Comparison of ENCODE assay signal across 10 cellular contexts in genomic region chr19:1826557-1827521, GRCh38. TPM values are rescaled to one million over a fixed set of nuclear protein-coding genes. Genes with fewer than 3 reads are reported as not detected.
DNase-seq lines count a peak whose midpoint lies in the region; ATAC-seq, FAIRE-seq and TF ChIP-seq lines count a peak whose summit lies in the region.
"Had no signal": no experiment of that assay in that cellular context is flagged by ENCODE, and none has a peak within 500 bp of the region (broad histone marks: within the 10 kb centered on the region; RNA-seq: fewer than 3 reads in every experiment).

No MANE protein-coding gene starts in this region.

- no peak overlapping the region for H2BK12ac ChIP-seq in H9 (ENCODE audit: insufficient read length, low read depth, low read length)

- H3K4me3 ChIP-seq in iPS-20b (ENCODE audit: low read length): peak overlapping the region; percentile 16; the same call in 1 of the 2 replicates
- H3K4me3 ChIP-seq in pancreas: no peak overlapping the region
- H3K4me3 ChIP-seq in coronary artery: no peak overlapping the region
- H3K4me3 ChIP-seq: tibial artery had no signal

- H3K18ac ChIP-seq in H9 (ENCODE audit: insufficient read length, low read depth, low read length): no peak overlapping the region

- no peaks in the 10 kb centered on the region for H3K79me1 ChIP-seq in H9 (ENCODE audit: insufficient read depth, low read depth, low read length, poor library complexity, severe bottlenecking)

- TF ChIP-seq CTCF in H9 (conservative IDR thresholded peaks at IDR 0.05) (no peak), pancreas (IDR thresholded peaks at IDR 0.05) (no peak), coronary artery (IDR thresholded peaks at IDR 0.05) (no peak)

- WGBS in H9 (ENCODE audit: extremely low coverage, insufficient read length, low lambda C conversion rate): no CpG with 5 or more reads among the region's 63 CpGs
- 71 to 72% methylated on average over 51 to 63 of the region's 63 CpGs for WGBS in pancreas, 2 donors

- no peaks in the 10 kb centered on the region for H3K9me3 Mint-ChIP-seq in H9
- no peaks in the 10 kb centered on the region for H3K9me3 Mint-ChIP-seq in stimulated activated naive CD8-positive, alpha-beta T cell treated with anti-CD3 and anti-CD28 coated beads, Interleukin-15, amount 100 ng/mL, for 72 hours

- peaks cover 5 to 13% of the 10 kb centered on the region in 2 experiments; a peak in 3 of 4 replicates for H3K4me1 Mint-ChIP-seq in H9
- peaks cover 13% of the 10 kb centered on the region for H3K4me1 Mint-ChIP-seq in stimulated activated naive CD8-positive, alpha-beta T cell treated with anti-CD3 and anti-CD28 coated beads, Interleukin-15, amount 100 ng/mL, for 72 hours

- H3K27ac ChIP-seq in H9 (ENCODE audit: insufficient read length, low read depth, low read length) (no peak overlapping the region), iPS-20b (ENCODE audit: low read length) (no peak overlapping the region), pancreas (no peak overlapping the region), coronary artery (no peak overlapping the region)
- H3K27ac ChIP-seq: ascending aorta, tibial artery had no signal

- no peak overlapping the region for H2AK5ac ChIP-seq in H9 (ENCODE audit: insufficient read length, low read length)

- no peaks in the 10 kb centered on the region for H3K27me3 Mint-ChIP-seq in H9 (ENCODE audit: low read depth)
- H3K27me3 Mint-ChIP-seq in stimulated activated naive CD8-positive, alpha-beta T cell treated with anti-CD3 and anti-CD28 coated beads, Interleukin-15, amount 100 ng/mL, for 72 hours: no peaks in the 10 kb centered on the region

- H3K4ac ChIP-seq in H9 (ENCODE audit: low read depth, low read length): no peak overlapping the region

- H3K56ac ChIP-seq in H9 (ENCODE audit: insufficient read length, low read depth, low read length): no peak overlapping the region

- H3K4me1 ChIP-seq in H9 (ENCODE audit: insufficient read depth, low read length) (no peaks in the 10 kb centered on the region), iPS-20b (ENCODE audit: insufficient read depth, low read length) (no peaks in the 10 kb centered on the region), pancreas (peaks cover 0 to 2% (median 0%) of the 10 kb centered on the region in 3 donors)
- H3K4me1 ChIP-seq: ascending aorta had no signal

- no peak overlapping the region for H2AFZ ChIP-seq in H9 (ENCODE audit: low read length)

- no peaks in the 10 kb centered on the region for H3K9me3 ChIP-seq in H9 (ENCODE audit: control insufficient read depth, low read depth, low read length)
- H3K9me3 ChIP-seq in iPS-20b (ENCODE audit: insufficient read depth, low read depth, low read length): no peaks in the 10 kb centered on the region
- no peaks in the 10 kb centered on the region for H3K9me3 ChIP-seq in pancreas
- H3K9me3 ChIP-seq: ascending aorta, tibial artery had no signal

- intact Hi-C loops in pancreas (cut with DNase I): no loop called here

- H3K14ac ChIP-seq in H9 (ENCODE audit: insufficient read depth, low read length): no peak overlapping the region; the same call in 1 of the 2 replicates

- H2BK20ac ChIP-seq in H9 (ENCODE audit: low read depth, low read length, poor library complexity, severe bottlenecking): no peak overlapping the region

- H3K9ac ChIP-seq in H9 (ENCODE audit: extremely low read depth, insufficient read length, low read length) (no peak overlapping the region), iPS-20b (ENCODE audit: low read depth, low read length) (peak overlapping the region; percentile 45; the same call in 1 of the 2 replicates)

- H3K36me3 Mint-ChIP-seq in H9 (ENCODE audit: insufficient read depth in 1 of 3, low read depth in 3 of 3): peaks cover 6 to 35% (median 19%) of the 10 kb centered on the region in 3 experiments; a peak in 6 of 7 replicates

- H4K8ac ChIP-seq in H9 (replicated peaks; ENCODE audit: insufficient read length, low read depth, low read length): no peak overlapping the region

- no peak overlapping the region for H2BK120ac ChIP-seq in H9 (ENCODE audit: low read depth, low read length, poor library complexity, severe bottlenecking)

- H3K27ac Mint-ChIP-seq in H9: no peak overlapping the region
- no peak overlapping the region for H3K27ac Mint-ChIP-seq in stimulated activated naive CD8-positive, alpha-beta T cell treated with anti-CD3 and anti-CD28 coated beads, Interleukin-15, amount 100 ng/mL, for 72 hours

- peak overlapping the region; percentile 10 to 29; a peak in 2 of 5 replicates for H3K4me3 Mint-ChIP-seq in H9
- H3K4me3 Mint-ChIP-seq in stimulated activated naive CD8-positive, alpha-beta T cell treated with anti-CD3 and anti-CD28 coated beads, Interleukin-15, amount 100 ng/mL, for 72 hours: no peak overlapping the region

- H3K23ac ChIP-seq in H9 (ENCODE audit: insufficient read length, low read depth, low read length): no peak overlapping the region

- H3K27me3 ChIP-seq in H9 (ENCODE audit: insufficient read depth, low read length): no peaks in the 10 kb centered on the region
- H3K27me3 ChIP-seq in iPS-20b (ENCODE audit: insufficient read depth, low read length): no peaks in the 10 kb centered on the region
- no peaks in the 10 kb centered on the region for H3K27me3 ChIP-seq in pancreas
- H3K27me3 ChIP-seq: ascending aorta, tibial artery had no signal

- no peak overlapping the region for H4K5ac ChIP-seq in H9 (ENCODE audit: insufficient read length, low read depth, low read length)

- H3K36me3 ChIP-seq in iPS-20b (ENCODE audit: insufficient read depth, low read depth, low read length) (peaks cover 22% of the 10 kb centered on the region; the same call in 1 of the 2 replicates), pancreas (peaks cover 0 to 16% (median 0%) of the 10 kb centered on the region in 3 donors)

- no peak overlapping the region for H4K91ac ChIP-seq in H9 (ENCODE audit: insufficient read length, low read depth, low read length)

- DNase-seq in H9 (peak; percentile 76), pancreas (peak in 2 of 6 donors; percentile 41 to 72), activated gamma-delta T cell (lab: John Stamatoyannopoulos, UW) (no peak), coronary artery (ENCODE audit: low spot score) (no peak), T1000 (lab: John Stamatoyannopoulos, UW) (no peak)
- DNase-seq in stimulated activated naive CD8-positive, alpha-beta T cell treated with anti-CD3 and anti-CD28 coated beads, Interleukin-15, amount 100 ng/mL, for 72 hours: no peak

- FAIRE-seq in pancreas (lab: Jason Lieb, UNC): no peak

- no peaks in the 10 kb centered on the region for H3K23me2 ChIP-seq in H9 (ENCODE audit: insufficient read length, low read depth, low read length, poor library complexity, severe bottlenecking)

- H3K79me2 ChIP-seq in H9 (ENCODE audit: insufficient read depth, low read length): peaks cover 2% of the 10 kb centered on the region; the same call in 1 of the 2 replicates

- ATAC-seq in SK-N-SH treated with all-trans-retinoic acid at 6 μM for 48 hours (peak; percentile 12; the same call in 2 of the 3 replicates), pancreas (peak in 3 of 4 donors; percentile 16 to 34 (median 29))
- ATAC-seq in stimulated activated naive CD8-positive, alpha-beta T cell treated with anti-CD3 and anti-CD28 coated beads, Interleukin-15, amount 100 ng/mL, for 72 hours: no peak

- H4K20me1 ChIP-seq in H9 (ENCODE audit: control insufficient read depth, insufficient read depth, insufficient read length): no peaks in the 10 kb centered on the region

- no peak overlapping the region for H3T11ph ChIP-seq in H9 (ENCODE audit: low read length)

- H3K4me2 ChIP-seq in H9 (ENCODE audit: insufficient read depth, insufficient read length, low read length): no peak overlapping the region

- no peak overlapping the region for H2BK5ac ChIP-seq in H9 (ENCODE audit: insufficient read length, low read length)

- no peak overlapping the region for H2BK15ac ChIP-seq in H9 (ENCODE audit: low read depth, low read length)

TF ChIP-seq in SK-N-SH treated with all-trans-retinoic acid at 6 μM for 48 hours, 23 proteins besides CTCF, POLR2A, EP300 and RAD21 (continues in another document):
- TF ChIP-seq POU6F1 (CRISPR knock-in tag; IDR thresholded peaks at IDR 0.05; ENCODE audit: borderline replicate concordance, low read depth) (no peak), SNAI2 (CRISPR knock-in tag; IDR thresholded peaks at IDR 0.05) (no peak), ESRRG (CRISPR knock-in tag; IDR thresholded peaks at IDR 0.05) (no peak)

RNA-seq across cellular contexts. Expression of gene ATP8B3, which starts 14.8 kb away (rescaled TPM):
- total RNA-seq in H9 (2021) (8.7 and 9.6 TPM in 2 replicates), pancreas (1 to 10 TPM in 1 of 6 donors, under 1 TPM in 5; 0.32 to 1.1 (median 0.52) TPM)
- polyA plus RNA-seq in pancreas: under 1 TPM; 0.56 to 0.95 TPM

RNA-seq across cellular contexts. Expression of gene REXO1, which starts 21.4 kb away (rescaled TPM):
- total RNA-seq in H9 (2021) (45.6 and 56.8 TPM in 2 replicates), pancreas (10 to 100 TPM; 10.5 to 16.6 (median 15.1) TPM)
- 10 to 100 TPM; 29.5 to 42.2 TPM for polyA plus RNA-seq in pancreas

RNA-seq across cellular contexts. Expression of gene KLF16, which starts 36.5 kb away (rescaled TPM):
- 66.5 and 66.8 TPM in 2 replicates for total RNA-seq in H9 (2021)
- 10 to 100 TPM in 1 of 6 donors, 1 to 10 TPM in 5; 4.3 to 10.4 (median 7.9) TPM for total RNA-seq in pancreas
- 1 to 10 TPM; 5.1 to 8.2 TPM for polyA plus RNA-seq in pancreas

RNA-seq across cellular contexts. Expression of gene ABHD17A, which starts 58.5 kb away (rescaled TPM):
- total RNA-seq in H9 (2021): 47.5 and 50.3 TPM in 2 replicates
- total RNA-seq in pancreas: 10 to 100 TPM; 21.1 to 30.8 (median 24.4) TPM
- 10 to 100 TPM; 62.4 to 71.0 TPM for polyA plus RNA-seq in pancreas

Comparison
In these comparisons a context has a peak if more than half of its experiments do, and no peak if none do; other contexts are left out.
1. H3K4me3 Mint-ChIP-seq: peak in H9 (2 of 2); none in stimulated activated naive CD8-positive, alpha-beta T cell treated with anti-CD3 and anti-CD28 coated beads, Interleukin-15, amount 100 ng/mL, for 72 hours (0 of 2).